In the genomic region with DNA sequence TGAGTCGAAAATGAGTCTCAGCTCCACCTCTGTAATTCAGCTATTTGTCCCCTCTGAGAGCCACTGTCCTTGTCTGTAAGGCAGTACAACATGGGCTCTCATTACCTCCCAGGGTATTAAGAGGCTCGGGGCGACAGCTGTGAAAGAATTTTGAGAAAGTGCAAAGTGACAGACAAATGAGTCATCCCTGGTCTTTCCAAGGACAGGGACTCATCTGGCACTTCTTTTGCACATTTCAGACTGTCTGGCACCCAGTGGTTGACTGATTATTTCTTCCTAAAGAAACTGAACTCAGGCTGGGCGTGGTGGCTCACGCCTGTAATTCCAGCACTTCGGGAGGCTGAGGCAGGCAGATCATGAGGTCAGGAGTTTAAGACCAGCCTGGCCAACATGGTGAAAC, we compare ENCODE assay signal across 10 cellular contexts.
DNase-seq lines count a peak whose midpoint lies in the region; ATAC-seq and TF ChIP-seq lines count a peak whose summit lies in the region.
"Had no signal": no experiment of that assay in that cellular context is flagged by ENCODE, and none has a peak within 500 bp of the region (broad histone marks: within the 10 kb centered on the region; RNA-seq: fewer than 3 reads in every experiment).

No MANE protein-coding gene starts in this region.

- H3K4me3 ChIP-seq in stomach: no peak overlapping the region

- ATAC-seq in left cardiac atrium (peak; percentile 48 to 67), Right ventricle myocardium inferior (no peak), HG03175 (IDR thresholded peaks at IDR 0.05; ENCODE audit: unreplicated experiment) (no peak), HG03135 (IDR thresholded peaks at IDR 0.05; ENCODE audit: unreplicated experiment) (no peak), HG02970 (IDR thresholded peaks at IDR 0.05; ENCODE audit: low FRiP score, unreplicated experiment) (no peak)

- no peaks in the 10 kb centered on the region for H3K9me3 ChIP-seq in stomach

- H3K36me3 ChIP-seq in stomach: no peaks in the 10 kb centered on the region

- no peak for TF ChIP-seq CTCF in stomach (IDR thresholded peaks at IDR 0.05)

- H3K27ac ChIP-seq in epithelial cell of prostate: peak overlapping the region; percentile 62
- H3K27ac ChIP-seq in stomach: peak overlapping the region in 4 of 5 donors; percentile 60 to 92 (median 72)

- no peak for TF ChIP-seq EP300 in stomach (IDR thresholded peaks at IDR 0.05)

- no peak for TF ChIP-seq POLR2A in stomach (IDR thresholded peaks at IDR 0.05)

- H3K27me3 ChIP-seq in stomach: no peaks in the 10 kb centered on the region

- intact Hi-C loops in left cardiac atrium (cut with DNase I): loop anchor here in 1 of 2 donors (10.0 kb wide), 1 partner anchor 46 kb away; no protein-coding TSS in a partner anchor
- intact Hi-C loops in Right ventricle myocardium inferior (cut with DNase I): loop anchor here (5.0 kb wide), 1 partner anchor 38 kb away; no protein-coding TSS in a partner anchor
- intact Hi-C loops in stomach (cut with DNase I; ENCODE audit: low total_unique reads): no loop called here

- no peak for DNase-seq in left cardiac atrium
- no peak for DNase-seq in Right ventricle myocardium inferior (ENCODE audit: missing footprints)
- DNase-seq in NCI-H2171 (lab: John Stamatoyannopoulos, UW): peak; percentile 65
- no peak for DNase-seq in epithelial cell of prostate (ENCODE audit: low read depth, low spot score)
- DNase-seq in stomach: no peak
- DNase-seq: activated CD8-positive, alpha-beta memory T cell treated with anti-CD3 and anti-CD28 coated beads, Interleukin-2, amount 50 U/mL, for 48 hours; DMS53 had no signal

- 59 to 64% (median 59%) methylated on average over 6 of the region's 6 CpGs for WGBS in stomach, 5 donors

- peaks cover 56 to 95% (median 83%) of the 10 kb centered on the region in 4 donors for H3K4me1 ChIP-seq in stomach

Comparison
In these comparisons a context has a peak if more than half of its experiments do, and no peak if none do; other contexts are left out.
1. ATAC-seq: peak in left cardiac atrium (2 of 2); none in Right ventricle myocardium inferior (single experiment), HG03175 (single experiment), HG03135 (single experiment) and HG02970 (single experiment).